In the genomic region with DNA sequence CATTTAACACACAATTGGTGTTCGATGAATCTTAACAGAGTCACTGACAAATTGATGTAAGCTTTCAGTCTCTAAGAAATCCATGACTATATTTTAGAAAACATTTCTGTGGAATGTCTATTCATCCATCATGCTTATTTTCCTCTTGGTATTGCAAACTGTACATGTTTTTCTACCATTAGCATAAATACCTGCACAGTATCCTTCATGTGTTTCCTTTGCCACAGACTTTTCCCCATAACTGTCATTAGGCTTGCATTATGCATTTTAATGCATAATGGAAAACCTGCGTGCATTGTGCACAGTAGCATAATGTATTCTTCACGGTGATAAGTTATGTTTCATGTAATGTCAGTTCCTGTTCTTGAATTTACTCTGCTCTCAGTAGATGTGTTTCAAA, we compare ENCODE assay signal across 39 cellular contexts.
"Had no signal": no experiment of that assay in that cellular context is flagged by ENCODE, and none has a peak within 500 bp of the region (broad histone marks: within the 10 kb centered on the region; RNA-seq: fewer than 3 reads in every experiment).

No MANE protein-coding gene starts in this region.

- H3K27me3 Mint-ChIP-seq: activated naive CD4-positive, alpha-beta T cell treated with anti-CD3 and anti-CD28 coated beads, Interleukin-2, amount 10 ng/mL, durations not matched to agents 7 days and 5 days; activated naive CD4-positive, alpha-beta T cell treated with anti-CD3 and anti-CD28 coated beads, Interleukin-2, amount 50 U/mL, for 24 hours; activated naive CD8-positive, alpha-beta T cell; activated naive CD8-positive, alpha-beta T cell treated with anti-CD3 and anti-CD28 coated beads for 36 hours; activated naive CD8-positive, alpha-beta T cell treated with anti-CD3 and anti-CD28 coated beads, Interleukin-2, amount 10 ng/mL, durations not matched to agents 7 days and 5 days; activated naive CD8-positive, alpha-beta T cell treated with anti-CD3 and anti-CD28 coated beads, Interleukin-2, amount 50 U/mL, for 24 hours; activated T-cell treated with anti-CD3 and anti-CD28 coated beads, Interleukin-2, amount 50 U/mL, for 24 hours; activated T-helper 17 cell treated with anti-CD3 and anti-CD28 coated beads, Interleukin-2, amount 50 U/mL, for 72 hours; brain; central memory CD8-positive, alpha-beta T cell had no signal

- H3K4me1 ChIP-seq: adrenal gland, ascending aorta, body of pancreas, breast epithelium had no signal

- H3K4me3 Mint-ChIP-seq: activated naive CD4-positive, alpha-beta T cell treated with anti-CD3 and anti-CD28 coated beads for 36 hours; activated naive CD4-positive, alpha-beta T cell treated with anti-CD3 and anti-CD28 coated beads, Interleukin-2, amount 10 ng/mL, durations not matched to agents 7 days and 5 days; activated naive CD4-positive, alpha-beta T cell treated with anti-CD3 and anti-CD28 coated beads, Interleukin-2, amount 50 U/mL, for 24 hours; activated naive CD8-positive, alpha-beta T cell; activated naive CD8-positive, alpha-beta T cell treated with anti-CD3 and anti-CD28 coated beads for 36 hours; activated naive CD8-positive, alpha-beta T cell treated with anti-CD3 and anti-CD28 coated beads, Interleukin-2, amount 10 ng/mL, durations not matched to agents 7 days and 5 days; activated naive CD8-positive, alpha-beta T cell treated with anti-CD3 and anti-CD28 coated beads, Interleukin-2, amount 50 U/mL, for 24 hours; activated T-cell treated with anti-CD3 and anti-CD28 coated beads, Interleukin-2, amount 50 U/mL, for 24 hours; activated T-cell treated with anti-CD3 and anti-CD28 coated beads, Interleukin-2, amount 50 U/mL, for 4 hours; activated T-cell treated with anti-CD3 and anti-CD28 coated beads, Interleukin-2, amount 50 U/mL, for 72 hours; activated T-helper 1 cell treated with anti-CD3 and anti-CD28 coated beads, Interleukin-12 subunit alpha, Interleukin-12 subunit beta, Interleukin-2, Interleukin-4 antibody, amounts not matched to agents 30 ng/mL and 10 ng/mL and 1 ng/mL, durations not matched to agents 14 hours and 24 hours and 36 hours; activated T-helper 17 cell treated with anti-CD3 and anti-CD28 coated beads, Interleukin-2, amount 50 U/mL, for 72 hours; brain; central memory CD8-positive, alpha-beta T cell had no signal

- H3K9me3 Mint-ChIP-seq: activated naive CD4-positive, alpha-beta T cell treated with anti-CD3 and anti-CD28 coated beads for 36 hours; activated naive CD4-positive, alpha-beta T cell treated with anti-CD3 and anti-CD28 coated beads, Interleukin-2, amount 10 ng/mL, durations not matched to agents 7 days and 5 days; activated naive CD4-positive, alpha-beta T cell treated with anti-CD3 and anti-CD28 coated beads, Interleukin-2, amount 50 U/mL, for 24 hours; activated naive CD8-positive, alpha-beta T cell treated with anti-CD3 and anti-CD28 coated beads for 36 hours; activated naive CD8-positive, alpha-beta T cell treated with anti-CD3 and anti-CD28 coated beads, Interleukin-2, amount 10 ng/mL, durations not matched to agents 7 days and 5 days; activated naive CD8-positive, alpha-beta T cell treated with anti-CD3 and anti-CD28 coated beads, Interleukin-2, amount 50 U/mL, for 24 hours had no signal

- H3K36me3 ChIP-seq: adrenal gland, ascending aorta, brain microvascular endothelial cell, breast epithelium, cardiac muscle cell had no signal

- H3K4me1 Mint-ChIP-seq: activated naive CD4-positive, alpha-beta T cell treated with anti-CD3 and anti-CD28 coated beads, Interleukin-2, amount 10 ng/mL, durations not matched to agents 7 days and 5 days; activated naive CD4-positive, alpha-beta T cell treated with anti-CD3 and anti-CD28 coated beads, Interleukin-2, amount 50 U/mL, for 24 hours; activated naive CD8-positive, alpha-beta T cell treated with anti-CD3 and anti-CD28 coated beads for 36 hours; activated naive CD8-positive, alpha-beta T cell treated with anti-CD3 and anti-CD28 coated beads, Interleukin-2, amount 10 ng/mL, durations not matched to agents 7 days and 5 days; activated naive CD8-positive, alpha-beta T cell treated with anti-CD3 and anti-CD28 coated beads, Interleukin-2, amount 50 U/mL, for 24 hours; activated T-helper 17 cell treated with anti-CD3 and anti-CD28 coated beads, Interleukin-2, amount 50 U/mL, for 72 hours; central memory CD8-positive, alpha-beta T cell had no signal

- H3K9me3 ChIP-seq: ascending aorta, body of pancreas, breast epithelium had no signal

- H3K36me3 Mint-ChIP-seq: activated naive CD4-positive, alpha-beta T cell treated with anti-CD3 and anti-CD28 coated beads, Interleukin-2, amount 10 ng/mL, durations not matched to agents 7 days and 5 days; activated naive CD4-positive, alpha-beta T cell treated with anti-CD3 and anti-CD28 coated beads, Interleukin-2, amount 50 U/mL, for 24 hours; activated naive CD4-positive, alpha-beta T cell treated with anti-CD3 and anti-CD28 coated beads, Interleukin-2, amount 50 U/mL, for 72 hours; activated naive CD8-positive, alpha-beta T cell; activated naive CD8-positive, alpha-beta T cell treated with anti-CD3 and anti-CD28 coated beads for 36 hours; activated naive CD8-positive, alpha-beta T cell treated with anti-CD3 and anti-CD28 coated beads, Interleukin-2, amount 10 ng/mL, durations not matched to agents 7 days and 5 days; brain had no signal

- H3K4me3 ChIP-seq: adrenal gland, ascending aorta, body of pancreas, breast epithelium, cardiac muscle cell had no signal

- H3K27ac ChIP-seq: adrenal gland, ascending aorta, body of pancreas, brain microvascular endothelial cell, breast epithelium, cardiac muscle cell had no signal

- H3K27me3 ChIP-seq: adrenal gland, ascending aorta, body of pancreas, brain microvascular endothelial cell, breast epithelium, cardiac muscle cell had no signal

- DNase-seq: activated effector memory CD4-positive, alpha-beta T cell treated with anti-CD3 and anti-CD28 coated beads, Interleukin-2, amount 50 U/mL, for 16 hours; activated effector memory CD4-positive, alpha-beta T cell treated with Interleukin-2 at 50 U/mL for 16 hours; activated gamma-delta T cell; activated gamma-delta T cell treated with Interleukin-2 at 50 U/mL for 16 hours; activated naive CD4-positive, alpha-beta T cell; activated naive CD4-positive, alpha-beta T cell treated with anti-CD3 and anti-CD28 coated beads for 36 hours; activated naive CD4-positive, alpha-beta T cell treated with anti-CD3 and anti-CD28 coated beads, Interleukin-2, amount 10 ng/mL, durations not matched to agents 7 days and 5 days; activated naive CD4-positive, alpha-beta T cell treated with anti-CD3 and anti-CD28 coated beads, Interleukin-2, amount 50 U/mL, for 16 hours; activated naive CD4-positive, alpha-beta T cell treated with Interleukin-2 at 50 U/mL for 16 hours; activated naive CD8-positive, alpha-beta T cell treated with anti-CD3 and anti-CD28 coated beads for 36 hours; activated naive CD8-positive, alpha-beta T cell treated with anti-CD3 and anti-CD28 coated beads, Interleukin-2, amount 10 ng/mL, durations not matched to agents 7 days and 5 days; activated naive CD8-positive, alpha-beta T cell treated with anti-CD3 and anti-CD28 coated beads, Interleukin-2, amount 50 U/mL, for 24 hours; activated T-cell treated with anti-CD3 and anti-CD28 coated beads for 4 hours; activated T-cell treated with anti-CD3 and anti-CD28 coated beads, Interleukin-2, amount 50 U/mL, for 1 hour; activated T-cell treated with anti-CD3 and anti-CD28 coated beads, Interleukin-2, amount 50 U/mL, for 24 hours; activated T-cell treated with anti-CD3 and anti-CD28 coated beads, Interleukin-2, amount 50 U/mL, for 4 hours; activated T-cell treated with anti-CD3 and anti-CD28 coated beads, Interleukin-2, amount 50 U/mL, for 48 hours; activated T-cell treated with anti-CD3 and anti-CD28 coated beads, Interleukin-2, amount 50 U/mL, for 72 hours; adrenal gland; amniotic stem cell; amygdala; anterior cingulate cortex; aorta; body of pancreas; brain microvascular endothelial cell; caudate nucleus; central memory CD4-positive, alpha-beta T cell; cerebellar nuclear complex had no signal

- H3K27ac Mint-ChIP-seq: activated naive CD4-positive, alpha-beta T cell treated with anti-CD3 and anti-CD28 coated beads for 36 hours; activated naive CD4-positive, alpha-beta T cell treated with anti-CD3 and anti-CD28 coated beads, Interleukin-2, amount 10 ng/mL, durations not matched to agents 7 days and 5 days; activated naive CD4-positive, alpha-beta T cell treated with anti-CD3 and anti-CD28 coated beads, Interleukin-2, amount 50 U/mL, for 24 hours; activated naive CD4-positive, alpha-beta T cell treated with anti-CD3 and anti-CD28 coated beads, Interleukin-2, amount 50 U/mL, for 72 hours; activated naive CD8-positive, alpha-beta T cell; activated naive CD8-positive, alpha-beta T cell treated with anti-CD3 and anti-CD28 coated beads for 36 hours; activated naive CD8-positive, alpha-beta T cell treated with anti-CD3 and anti-CD28 coated beads, Interleukin-2, amount 10 ng/mL, durations not matched to agents 7 days and 5 days; activated naive CD8-positive, alpha-beta T cell treated with anti-CD3 and anti-CD28 coated beads, Interleukin-2, amount 50 U/mL, for 24 hours; activated T-cell treated with anti-CD3 and anti-CD28 coated beads, Interleukin-2, amount 50 U/mL, for 24 hours; activated T-cell treated with anti-CD3 and anti-CD28 coated beads, Interleukin-2, amount 50 U/mL, for 72 hours; activated T-helper 1 cell treated with anti-CD3 and anti-CD28 coated beads, Interleukin-12 subunit alpha, Interleukin-12 subunit beta, Interleukin-2, Interleukin-4 antibody, amounts not matched to agents 30 ng/mL and 10 ng/mL and 1 ng/mL, durations not matched to agents 14 hours and 24 hours and 36 hours; activated T-helper 17 cell treated with anti-CD3 and anti-CD28 coated beads, Interleukin-2, amount 50 U/mL, for 72 hours; activated T-helper 2 cell treated with anti-CD3 and anti-CD28 coated beads, Interferon-gamma antibody, Interleukin-2, Interleukin-4, amounts not matched to agents 10 μg/mL and 5 μg/mL and 100 μg/mL, durations not matched to agents 14 hours and 24 hours and 36 hours; brain had no signal
